ENCODE assay signal across 14 cellular contexts in genomic region chr10:90222372-90222771, GRCh38.
DNase-seq lines count a peak whose midpoint lies in the region; ATAC-seq and TF ChIP-seq lines count a peak whose summit lies in the region.
"Had no signal": no experiment of that assay in that cellular context is flagged by ENCODE, and none has a peak within 500 bp of the region (broad histone marks: within the 10 kb centered on the region; RNA-seq: fewer than 3 reads in every experiment).

No MANE protein-coding gene starts in this region.

- ATAC-seq in SK-N-SH treated with all-trans-retinoic acid at 6 μM for 48 hours (peak; percentile 76), GM21360 (IDR thresholded peaks at IDR 0.05; ENCODE audit: unreplicated experiment) (no peak)
- ATAC-seq: activated CD4-positive, CD25-positive, alpha-beta regulatory T cell treated with anti-CD3 and anti-CD28 coated beads, Interleukin-2, amount 50 U/mL, for 24 hours; CD8-positive, alpha-beta T cell; stimulated activated memory B cell treated with anti-CD40 and anti-IgM and Interleukin-4, amounts not matched to agents 10 μg/mL and 1 μg/mL and 100 μg/mL, for 72 hours had no signal

- H3K4me1 ChIP-seq in ascending aorta: no peaks in the 10 kb centered on the region

- DNase-seq in HCEC 1CT (peak; percentile 87), fibroblast of pulmonary artery (ENCODE audit: low read depth) (peak; percentile 41), retinal pigment epithelial cell (ENCODE audit: low read depth) (peak; percentile 32), DMS 273 (lab: John Stamatoyannopoulos, UW; ENCODE audit: unreplicated experiment) (no peak), ascending aorta (ENCODE audit: low spot score in 2 of 2) (no peak), SW480 (ENCODE audit: low spot score) (no peak)
- DNase-seq: CD8-positive, alpha-beta T cell; NCI-H1436; occipital lobe; stimulated activated CD4-positive, alpha-beta T cell treated with anti-CD3 and anti-CD28 coated beads, Interleukin-1b, Interleukin-23, amount 100 ng/mL, for 48 hours had no signal

- TF ChIP-seq CTCF in fibroblast of pulmonary artery (IDR thresholded peaks at IDR 0.05; ENCODE audit: low read length, missing control alignments) (no peak), retinal pigment epithelial cell (conservative IDR thresholded peaks at IDR 0.05; ENCODE audit: low read depth, low read length) (no peak), ascending aorta (IDR thresholded peaks at IDR 0.05) (no peak)

- H3K9me3 ChIP-seq in ascending aorta: no peaks in the 10 kb centered on the region

- no peaks in the 10 kb centered on the region for H3K27me3 ChIP-seq in ascending aorta

- intact Hi-C loops in ascending aorta (cut with DNase I): no loop called here

- no peaks in the 10 kb centered on the region for H3K36me3 ChIP-seq in ascending aorta

- H3K27ac ChIP-seq in ascending aorta: no peak overlapping the region

- H3K4me3 ChIP-seq in fibroblast of pulmonary artery (replicated peaks; ENCODE audit: low read depth, low read length) (no peak overlapping the region), retinal pigment epithelial cell (ENCODE audit: low read length) (no peak overlapping the region), ascending aorta (no peak overlapping the region)

TF ChIP-seq in SK-N-SH treated with all-trans-retinoic acid at 6 μM for 48 hours, 23 proteins besides CTCF, POLR2A, EP300 and RAD21:
- TF ChIP-seq TSHZ2 (CRISPR knock-in tag; IDR thresholded peaks at IDR 0.05) (peak; percentile 44; the same call in 1 of the 2 replicates), OSR1 (CRISPR knock-in tag; IDR thresholded peaks at IDR 0.05) (no peak), ZFP3 (CRISPR knock-in tag; IDR thresholded peaks at IDR 0.05) (0 out of 2 replicates have a peak, but pooled peaks have one; percentile 16), POU6F1 (CRISPR knock-in tag; IDR thresholded peaks at IDR 0.05; ENCODE audit: borderline replicate concordance, low read depth) (peak; percentile 79; the same call in 1 of the 2 replicates), PPARA (CRISPR knock-in tag; IDR thresholded peaks at IDR 0.05; ENCODE audit: borderline replicate concordance) (no peak), ESRRG (CRISPR knock-in tag; IDR thresholded peaks at IDR 0.05) (no peak), PATZ1 (CRISPR knock-in tag; IDR thresholded peaks at IDR 0.05; ENCODE audit: borderline replicate concordance) (peak; percentile 80), GLIS3 (CRISPR knock-in tag; IDR thresholded peaks at IDR 0.05) (0 out of 2 replicates have a peak, but pooled peaks have one; percentile 56), CSDC2 (CRISPR knock-in tag; IDR thresholded peaks at IDR 0.05) (0 out of 2 replicates have a peak, but pooled peaks have one; percentile 37), ISL1 (CRISPR knock-in tag; IDR thresholded peaks at IDR 0.05) (peak; percentile 96), TOX (CRISPR knock-in tag; IDR thresholded peaks at IDR 0.05; ENCODE audit: borderline replicate concordance) (no peak), BACH2 (CRISPR knock-in tag; IDR thresholded peaks at IDR 0.05; ENCODE audit: borderline replicate concordance) (no peak), CREB5 (CRISPR knock-in tag; IDR thresholded peaks at IDR 0.05; ENCODE audit: low read depth) (peak; percentile 98), ZNF565 (CRISPR knock-in tag; conservative IDR thresholded peaks at IDR 0.05; ENCODE audit: low read depth) (no peak), TCF4 (CRISPR knock-in tag; IDR thresholded peaks at IDR 0.05; ENCODE audit: borderline replicate concordance) (peak; percentile 57; the same call in 1 of the 2 replicates)

Comparison
In these comparisons a context has a peak if more than half of its experiments do, and no peak if none do; other contexts are left out.
1. DNase-seq: peak in HCEC 1CT (single experiment), fibroblast of pulmonary artery (single experiment) and retinal pigment epithelial cell (single experiment); none in DMS 273 (single experiment), ascending aorta (0 of 2) and SW480 (single experiment).